Comparison of ENCODE assay signal across 7 cellular contexts in the genomic region with DNA sequence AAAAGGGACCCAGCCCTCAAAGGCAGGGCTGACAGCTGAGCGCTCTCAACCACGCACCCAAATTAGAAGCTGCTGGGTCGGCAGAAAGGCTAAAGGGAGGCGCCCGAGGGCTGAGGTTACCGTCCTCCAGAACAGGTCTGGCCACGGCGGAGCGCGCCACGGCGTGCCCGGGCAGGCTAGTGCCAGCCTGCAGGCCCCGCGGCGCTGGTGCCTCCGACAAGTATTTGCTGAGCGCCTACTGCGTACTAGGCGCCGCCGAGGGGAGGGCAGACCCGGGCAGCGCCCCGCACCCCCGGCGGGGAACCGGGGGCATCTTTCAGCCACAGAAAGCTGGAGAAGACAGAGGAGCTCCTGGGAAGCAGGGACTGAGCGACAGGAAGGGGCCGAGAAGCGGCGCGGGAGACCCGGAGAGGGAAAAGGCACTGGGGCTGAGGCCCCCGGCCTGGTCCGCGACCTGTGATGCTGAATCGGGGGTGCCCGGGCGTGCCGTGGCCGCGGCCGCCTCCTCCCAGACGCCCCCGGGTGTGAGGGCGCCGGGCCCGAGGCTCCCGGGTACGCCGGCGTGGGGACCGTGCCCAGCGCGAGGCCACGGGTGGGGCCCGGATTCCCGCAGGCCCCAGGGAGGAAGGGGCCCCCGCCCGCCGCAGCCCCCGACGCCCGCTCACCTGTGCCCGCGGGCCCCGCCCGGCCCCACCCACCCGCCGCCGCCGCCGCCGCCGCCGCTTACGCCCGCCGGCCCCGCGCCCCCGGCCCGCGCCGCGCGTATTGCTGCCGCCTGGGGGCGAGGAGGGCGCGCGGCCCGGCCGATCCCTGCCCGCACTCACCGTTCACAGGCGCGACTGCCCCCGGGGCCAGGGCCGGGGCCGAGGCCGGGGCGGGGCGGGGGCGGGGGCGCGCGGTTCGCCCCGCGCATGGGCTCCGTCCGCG. TPM values are rescaled to one million over a fixed set of nuclear protein-coding genes. Genes with fewer than 3 reads are reported as not detected.
DNase-seq lines count a peak whose midpoint lies in the region; ATAC-seq, FAIRE-seq and TF ChIP-seq lines count a peak whose summit lies in the region.

No MANE protein-coding gene starts in this region.

- H3K27me3 ChIP-seq in SJSA1 (replicated peaks) = no peaks in the 10 kb centered on the region
- H3K27me3 ChIP-seq in lower lobe of right lung (ENCODE audit: low read depth) = peaks cover 4% of the 10 kb centered on the region
- no peaks in the 10 kb centered on the region for H3K27me3 ChIP-seq in thyroid gland

- H3K9me3 ChIP-seq in SJSA1 (replicated peaks) (no peaks in the 10 kb centered on the region; the same call in 1 of the 2 replicates), lower lobe of right lung (no peaks in the 10 kb centered on the region), thyroid gland (no peaks in the 10 kb centered on the region)

- H3K4me1 ChIP-seq in SJSA1 (replicated peaks) (peaks cover 16% of the 10 kb centered on the region), lower lobe of right lung (peaks cover 34% of the 10 kb centered on the region), thyroid gland (peaks cover 18 to 37% of the 10 kb centered on the region in 2 donors)

- H3K36me3 ChIP-seq in SJSA1 = peaks cover 19% of the 10 kb centered on the region
- H3K36me3 ChIP-seq in lower lobe of right lung = peaks cover 33% of the 10 kb centered on the region
- peaks cover 17 to 20% of the 10 kb centered on the region in 2 donors for H3K36me3 ChIP-seq in thyroid gland

- H3K27ac ChIP-seq in SJSA1 (no peak overlapping the region), lower lobe of right lung (peak overlapping the region; percentile 59), thyroid gland (peak overlapping the region in 1 of 3 donors; percentile 28)

- H3K36me3 Mint-ChIP-seq in chondrocyte (ENCODE audit: low read depth) = no peaks in the 10 kb centered on the region

- H3K4me1 Mint-ChIP-seq in chondrocyte (ENCODE audit: low read depth) = peaks cover 7% of the 10 kb centered on the region

- intact Hi-C loops in lower lobe of right lung (cut with DNase I) (no loop called here), thyroid gland (cut with DNase I) (no loop called here)

- ATAC-seq in HG02870 (IDR thresholded peaks at IDR 0.05; ENCODE audit: unreplicated experiment) (peak; percentile 7), lower lobe of right lung (peak in 1 of 2 donors; percentile 2), GM21576 (IDR thresholded peaks at IDR 0.05; ENCODE audit: unreplicated experiment) (no peak)

- TF ChIP-seq CTCF in chondrocyte (IDR thresholded peaks at IDR 0.05) = peak; percentile 16
- no peak for TF ChIP-seq CTCF in lower lobe of right lung (IDR thresholded peaks at IDR 0.05)
- TF ChIP-seq CTCF in thyroid gland (IDR thresholded peaks at IDR 0.05) = no peak

- no peaks in the 10 kb centered on the region for H3K27me3 Mint-ChIP-seq in chondrocyte (ENCODE audit: low read depth)

- no peak overlapping the region for H3K27ac Mint-ChIP-seq in chondrocyte (ENCODE audit: unreplicated experiment)

- FAIRE-seq in GM12892 (lab: Jason Lieb, UNC) = peak; percentile 70

- H3K9me3 Mint-ChIP-seq in chondrocyte (ENCODE audit: low read depth) = no peaks in the 10 kb centered on the region

- peak overlapping the region; percentile 71 for H3K4me3 Mint-ChIP-seq in chondrocyte (ENCODE audit: unreplicated experiment)

- no peak for TF ChIP-seq POLR2A in GM12892 (IDR thresholded peaks at IDR 0.05; ENCODE audit: low read depth, low read length)
- TF ChIP-seq POLR2A in thyroid gland (IDR thresholded peaks at IDR 0.05) = no peak

- 3 to 8% methylated on average over 20 to 24 of the region's 115 CpGs for WGBS in thyroid gland, 2 donors

- DNase-seq in GM12892 (ENCODE audit: insufficient read length) = no peak
- peak; percentile 17 to 26 for DNase-seq in SJSA1 (ENCODE audit: low read depth in 1 of 2, low spot score in 2 of 2)
- DNase-seq in chondrocyte (ENCODE audit: low spot score) = peak; percentile 90
- DNase-seq in lower lobe of right lung = peak; percentile 75
- peak; percentile 39 to 43 for DNase-seq in thyroid gland

- H3K4me3 ChIP-seq in SJSA1 (peak overlapping the region; percentile 57), lower lobe of right lung (peak overlapping the region; percentile 80), thyroid gland (replicated peaks in 1 of 3) (peak overlapping the region; percentile 20 to 81 (median 63))

RNA-seq across cellular contexts. Expression of a gene that starts 0.5 kb away (rescaled TPM):
- 28.5 TPM for polyA plus RNA-seq in GM12892 (2012; ENCODE audit: missing spikeins)
- 47.3 and 52.3 TPM in 2 replicates for total RNA-seq in SJSA1 (2014; rRNA removed; shearing (Covaris generic))
- total RNA-seq in chondrocyte (65.1 to 77.7 TPM (median 68.0 TPM) in 3 replicates), lower lobe of right lung (36.3 TPM), thyroid gland (10 to 100 TPM; 16.9 to 41.3 (median 29.9) TPM)

RNA-seq across cellular contexts. Expression of a gene that starts 2.5 kb away (rescaled TPM):
- 0.30 TPM for polyA plus RNA-seq in GM12892 (2012; ENCODE audit: missing spikeins)
- total RNA-seq in SJSA1 (2014; rRNA removed; shearing (Covaris generic)) = 0.05 TPM in 1 of 2 replicates, not detected in the other
- total RNA-seq in chondrocyte = 2.6 to 2.9 TPM (median 2.7 TPM) in 3 replicates
- total RNA-seq in lower lobe of right lung = 7.6 TPM
- total RNA-seq in thyroid gland = 1 to 10 TPM; 1.7 to 2.6 (median 2.3) TPM

RNA-seq across cellular contexts. Expression of a gene that starts 25.7 kb away (rescaled TPM):
- 0.47 TPM for polyA plus RNA-seq in GM12892 (2012; ENCODE audit: missing spikeins)
- total RNA-seq in SJSA1 (2014; rRNA removed; shearing (Covaris generic)) = 0.18 TPM in 1 of 2 replicates, not detected in the other
- total RNA-seq in chondrocyte (3.8 to 6.1 TPM (median 5.5 TPM) in 3 replicates), lower lobe of right lung (6.0 TPM), thyroid gland (1 to 10 TPM; 4.2 to 8.8 (median 6.6) TPM)

RNA-seq across cellular contexts. Expression of a gene that starts 25.9 kb away (rescaled TPM):
- 7.8 TPM for polyA plus RNA-seq in GM12892 (2012; ENCODE audit: missing spikeins)
- 13.8 and 16.4 TPM in 2 replicates for total RNA-seq in SJSA1 (2014; rRNA removed; shearing (Covaris generic))
- total RNA-seq in chondrocyte (20.0 to 31.3 TPM (median 28.7 TPM) in 3 replicates), lower lobe of right lung (71.5 TPM), thyroid gland (10 to 100 TPM; 18.6 to 60.0 (median 24.8) TPM)

RNA-seq across cellular contexts. Expression of a gene that starts 27.8 kb away (rescaled TPM):
- 40.2 TPM for polyA plus RNA-seq in GM12892 (2012; ENCODE audit: missing spikeins)
- total RNA-seq in SJSA1 (2014; rRNA removed; shearing (Covaris generic)) = 121 and 137 TPM in 2 replicates
- total RNA-seq in chondrocyte (146 to 166 TPM (median 161 TPM) in 3 replicates), lower lobe of right lung (237 TPM), thyroid gland (100 to 1,000 TPM; 191 to 259 (median 231) TPM)
